In the genomic region with DNA sequence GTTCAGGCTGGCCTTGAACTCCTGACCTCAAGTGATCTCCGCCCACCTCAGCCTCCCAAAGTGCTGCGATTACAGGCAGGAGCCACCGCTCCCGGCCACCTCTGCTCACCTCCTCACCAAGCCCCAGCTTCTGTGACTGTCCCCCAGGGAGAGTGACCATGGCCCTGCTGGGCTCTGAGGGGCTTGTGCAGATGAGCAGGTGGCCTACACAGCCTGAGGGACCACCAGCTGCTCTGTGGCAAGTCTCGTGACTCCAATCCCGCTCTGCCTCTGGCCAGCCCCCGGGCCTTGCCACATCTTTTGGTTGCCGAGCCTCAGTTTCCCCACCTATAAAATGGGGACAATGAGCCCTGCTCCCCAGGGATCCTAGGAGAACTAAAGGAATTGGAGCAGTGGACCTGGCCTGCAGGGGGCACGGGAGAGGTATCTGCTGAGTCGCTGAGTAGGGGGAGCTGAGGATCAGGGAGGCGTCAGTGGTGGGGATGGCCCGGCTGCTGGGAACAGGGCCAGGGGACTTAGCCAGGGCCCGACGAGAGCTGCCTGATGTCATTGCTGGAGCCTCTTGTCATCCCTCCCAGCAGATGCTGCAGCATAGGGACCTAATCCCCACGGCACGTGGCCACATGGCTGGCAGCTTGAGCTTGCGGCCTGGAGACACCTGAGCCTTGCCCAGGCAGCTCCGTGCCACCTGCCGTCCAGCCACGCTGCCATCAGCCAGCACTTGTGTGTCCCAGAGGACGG, we compare ENCODE assay signal across 10 cellular contexts.
A peak's percentile ranks its signal among the peaks of the same experiment; 100 is the strongest.
DNase-seq lines count a peak whose midpoint lies in the region; ATAC-seq lines count a peak whose summit lies in the region.
"Had no signal": no experiment of that assay in that cellular context is flagged by ENCODE, and none has a peak within 500 bp of the region (broad histone marks: within the 10 kb centered on the region; RNA-seq: fewer than 3 reads in every experiment).

No MANE protein-coding gene starts in this region.

- no peaks in the 10 kb centered on the region for H3K27me3 Mint-ChIP-seq in activated T-cell treated with anti-CD3 and anti-CD28 coated beads, Interleukin-2, amount 50 U/mL, for 4 hours (ENCODE audit: low read depth)
- H3K27me3 Mint-ChIP-seq: stimulated activated memory B cell treated with anti-CD40 and anti-IgM and Interleukin-4, amounts not matched to agents 10 μg/mL and 1 μg/mL and 100 μg/mL, for 72 hours had no signal

- no peaks in the 10 kb centered on the region for H3K36me3 Mint-ChIP-seq in activated T-cell treated with anti-CD3 and anti-CD28 coated beads, Interleukin-2, amount 50 U/mL, for 4 hours (ENCODE audit: insufficient read depth)

- ATAC-seq in sciatic nerve = no peak
- ATAC-seq in activated T-cell treated with anti-CD3 and anti-CD28 coated beads, Interleukin-2, amount 50 U/mL, for 4 hours = no peak
- ATAC-seq in GM18858 (IDR thresholded peaks at IDR 0.05; ENCODE audit: unreplicated experiment) = no peak
- ATAC-seq: stimulated activated memory B cell treated with anti-CD40 and anti-IgM and Interleukin-4, amounts not matched to agents 10 μg/mL and 1 μg/mL and 100 μg/mL, for 72 hours had no signal

- no peak overlapping the region for H3K4me3 Mint-ChIP-seq in activated T-cell treated with anti-CD3 and anti-CD28 coated beads, Interleukin-2, amount 50 U/mL, for 4 hours
- H3K4me3 Mint-ChIP-seq: stimulated activated memory B cell treated with anti-CD40 and anti-IgM and Interleukin-4, amounts not matched to agents 10 μg/mL and 1 μg/mL and 100 μg/mL, for 72 hours had no signal

- H3K4me1 Mint-ChIP-seq in activated T-cell treated with anti-CD3 and anti-CD28 coated beads, Interleukin-2, amount 50 U/mL, for 4 hours (ENCODE audit: low read depth) = peaks cover 14% of the 10 kb centered on the region

- DNase-seq in DMS53 treated with DMSO at 0.1 percent for 48 hours (lab: John Stamatoyannopoulos, UW; ENCODE audit: unreplicated experiment) (peak; percentile 29), NCI-H524 treated with DMSO at 0.1 percent for 48 hours (lab: John Stamatoyannopoulos, UW) (peak; percentile 68), globus pallidus (ENCODE audit: low spot score) (peak; percentile 79), sciatic nerve (ENCODE audit: low spot score) (peak; percentile 61), inferior parietal cortex (ENCODE audit: extremely low spot score) (no peak), dedifferentiated amniotic fluid mesenchymal stem cell (ENCODE audit: extremely low spot score) (no peak)
- DNase-seq in activated T-cell treated with anti-CD3 and anti-CD28 coated beads, Interleukin-2, amount 50 U/mL, for 4 hours = no peak
- DNase-seq: activated gamma-delta T cell treated with Interleukin-2 at 50 U/mL for 16 hours had no signal

- H3K9me3 Mint-ChIP-seq in activated T-cell treated with anti-CD3 and anti-CD28 coated beads, Interleukin-2, amount 50 U/mL, for 4 hours = no peaks in the 10 kb centered on the region
- H3K9me3 Mint-ChIP-seq: stimulated activated memory B cell treated with anti-CD40 and anti-IgM and Interleukin-4, amounts not matched to agents 10 μg/mL and 1 μg/mL and 100 μg/mL, for 72 hours had no signal

- intact Hi-C loops in sciatic nerve (cut with DNase I) = no loop called here

Comparison
In these comparisons a context has a peak if more than half of its experiments do, and no peak if none do; other contexts are left out.
1. DNase-seq: peak in DMS53 treated with DMSO at 0.1 percent for 48 hours (single experiment), NCI-H524 treated with DMSO at 0.1 percent for 48 hours (single experiment), globus pallidus (single experiment) and sciatic nerve (single experiment); none in inferior parietal cortex (single experiment), activated T-cell treated with anti-CD3 and anti-CD28 coated beads, Interleukin-2, amount 50 U/mL, for 4 hours (single experiment) and dedifferentiated amniotic fluid mesenchymal stem cell (single experiment).